9 cellular contexts compared by ENCODE assay signal in the genomic region with DNA sequence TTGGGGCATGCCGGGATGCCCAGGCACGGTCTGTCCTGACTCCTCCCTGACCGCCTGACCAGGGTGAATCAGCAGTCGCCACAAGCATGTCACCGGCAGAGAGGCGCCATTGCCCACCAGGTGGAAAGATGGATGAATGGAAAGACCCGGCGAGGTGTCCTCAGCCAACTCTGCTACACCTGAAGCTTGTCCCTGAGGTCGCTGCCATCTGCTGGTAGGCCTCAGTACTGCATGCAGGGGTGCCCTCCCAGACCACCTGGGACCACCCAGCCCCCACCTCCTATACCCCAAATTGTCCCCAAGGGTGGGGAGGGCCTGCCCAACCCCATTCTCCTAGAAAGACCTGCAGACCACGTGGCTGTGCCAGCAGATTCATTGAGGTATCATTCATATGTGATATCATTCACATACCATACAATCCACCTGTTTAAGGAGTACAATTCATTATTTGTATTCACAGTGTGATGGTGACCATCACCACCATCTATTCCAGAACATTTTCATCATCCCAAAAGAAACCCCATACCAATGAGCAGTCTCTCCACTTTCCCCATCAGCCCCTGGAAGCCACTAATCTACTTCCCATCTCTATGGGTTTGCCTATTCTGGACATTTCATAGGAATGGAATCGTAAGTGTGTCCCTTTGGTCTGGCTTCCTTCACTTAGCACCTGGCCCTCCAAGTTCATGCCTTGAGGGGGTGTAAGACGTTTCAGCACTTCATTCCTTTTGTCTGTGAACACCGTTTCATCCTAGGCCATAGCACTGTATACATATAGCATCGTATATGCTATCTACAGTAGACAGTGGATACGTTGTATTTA. TPM values are rescaled to one million over a fixed set of nuclear protein-coding genes. Genes with fewer than 3 reads are reported as not detected.
DNase-seq lines count a peak whose midpoint lies in the region; ATAC-seq lines count a peak whose summit lies in the region.
"Had no signal": no experiment of that assay in that cellular context is flagged by ENCODE, and none has a peak within 500 bp of the region (broad histone marks: within the 10 kb centered on the region; RNA-seq: fewer than 3 reads in every experiment).

No MANE protein-coding gene starts in this region.

- H3K36me3 ChIP-seq in CD4-positive, CD25-positive, alpha-beta regulatory T cell (ENCODE audit: control insufficient read depth, insufficient read depth, low read length) = no peaks in the 10 kb centered on the region

- peak in 2 of 3 donors; percentile 5 to 8 for DNase-seq in CD4-positive, CD25-positive, alpha-beta regulatory T cell
- DNase-seq in HuH-7.5 (ENCODE audit: low spot score) (peak; percentile 79), islet precursor cell (peak; percentile 76), NCI-H524 treated with DMSO at 0.1 percent for 48 hours (lab: John Stamatoyannopoulos, UW) (no peak), cortex of kidney (lab: John Stamatoyannopoulos, UW) (no peak)
- peak; percentile 44 to 45 for DNase-seq in activated T-cell treated with anti-CD3 and anti-CD28 coated beads, Interleukin-2, amount 50 U/mL, for 72 hours
- peak; percentile 59 for DNase-seq in stimulated activated naive CD8-positive, alpha-beta T cell treated with anti-CD3 and anti-CD28 coated beads, Interleukin-15, Interleukin-2, amounts not matched to agents 100 U/mL and 50 U/mL, for 24 hours

- no peaks in the 10 kb centered on the region for H3K27me3 Mint-ChIP-seq in CD4-positive, CD25-positive, alpha-beta regulatory T cell
- H3K27me3 Mint-ChIP-seq in activated T-cell treated with anti-CD3 and anti-CD28 coated beads, Interleukin-2, amount 50 U/mL, for 72 hours (ENCODE audit: low read depth) = no peaks in the 10 kb centered on the region

- H3K9me3 Mint-ChIP-seq in CD4-positive, CD25-positive, alpha-beta regulatory T cell = peaks cover 0 to 6% (median 0%) of the 10 kb centered on the region in 7 donors
- no peaks in the 10 kb centered on the region for H3K9me3 Mint-ChIP-seq in activated T-cell treated with anti-CD3 and anti-CD28 coated beads, Interleukin-2, amount 50 U/mL, for 72 hours

- H3K27ac Mint-ChIP-seq in CD4-positive, CD25-positive, alpha-beta regulatory T cell = no peak overlapping the region
- H3K27ac Mint-ChIP-seq in activated T-cell treated with anti-CD3 and anti-CD28 coated beads, Interleukin-2, amount 50 U/mL, for 72 hours = no peak overlapping the region

- H3K4me1 ChIP-seq in CD4-positive, CD25-positive, alpha-beta regulatory T cell (ENCODE audit: control insufficient read depth, insufficient read depth, low read length, poor library complexity, severe bottlenecking) = no peaks in the 10 kb centered on the region

- H3K36me3 Mint-ChIP-seq in CD4-positive, CD25-positive, alpha-beta regulatory T cell = no peaks in the 10 kb centered on the region
- no peaks in the 10 kb centered on the region for H3K36me3 Mint-ChIP-seq in activated T-cell treated with anti-CD3 and anti-CD28 coated beads, Interleukin-2, amount 50 U/mL, for 72 hours (ENCODE audit: insufficient read depth in 2 of 2)

- no peak for ATAC-seq in CD4-positive, CD25-positive, alpha-beta regulatory T cell (ENCODE audit: low read depth in 2 of 2)
- ATAC-seq in activated T-cell treated with anti-CD3 and anti-CD28 coated beads, Interleukin-2, amount 50 U/mL, for 72 hours (replicated peaks in 1 of 2) = no peak
- no peak for ATAC-seq in stimulated activated naive CD8-positive, alpha-beta T cell treated with anti-CD3 and anti-CD28 coated beads, Interleukin-15, Interleukin-2, amounts not matched to agents 100 U/mL and 50 U/mL, for 24 hours
- no peak for ATAC-seq in GM21515 (IDR thresholded peaks at IDR 0.05; ENCODE audit: unreplicated experiment)

- H3K27me3 ChIP-seq in CD4-positive, CD25-positive, alpha-beta regulatory T cell (ENCODE audit: control insufficient read depth, insufficient read depth, low read length) = no peaks in the 10 kb centered on the region

- H3K4me1 Mint-ChIP-seq in CD4-positive, CD25-positive, alpha-beta regulatory T cell = no peaks in the 10 kb centered on the region
- no peaks in the 10 kb centered on the region for H3K4me1 Mint-ChIP-seq in activated T-cell treated with anti-CD3 and anti-CD28 coated beads, Interleukin-2, amount 50 U/mL, for 72 hours (ENCODE audit: low read depth)

- no peak overlapping the region for H3K27ac ChIP-seq in CD4-positive, CD25-positive, alpha-beta regulatory T cell (ENCODE audit: insufficient read depth, low read length, poor library complexity, severe bottlenecking)

- H3K4me3 ChIP-seq in CD4-positive, CD25-positive, alpha-beta regulatory T cell (ENCODE audit: low read depth, low read length) = no peak overlapping the region

- H3K4me3 Mint-ChIP-seq in CD4-positive, CD25-positive, alpha-beta regulatory T cell = no peak overlapping the region
- no peak overlapping the region for H3K4me3 Mint-ChIP-seq in activated T-cell treated with anti-CD3 and anti-CD28 coated beads, Interleukin-2, amount 50 U/mL, for 72 hours

- no peaks in the 10 kb centered on the region for H3K9me3 ChIP-seq in CD4-positive, CD25-positive, alpha-beta regulatory T cell (ENCODE audit: control insufficient read depth in 2 of 2, low read length in 2 of 2)

RNA-seq across cellular contexts. Expression of a gene that starts 17.5 kb away (rescaled TPM):
- total RNA-seq in CD4-positive, CD25-positive, alpha-beta regulatory T cell = not detected
- not detected for polyA plus RNA-seq in CD4-positive, CD25-positive, alpha-beta regulatory T cell
- total RNA-seq in activated T-cell treated with anti-CD3 and anti-CD28 coated beads, Interleukin-2, amount 50 U/mL, for 72 hours = not detected
- total RNA-seq: subcutaneous adipose tissue had no signal

RNA-seq across cellular contexts. Expression of a gene that starts 26.6 kb away (rescaled TPM):
- not detected for total RNA-seq in CD4-positive, CD25-positive, alpha-beta regulatory T cell
- not detected for polyA plus RNA-seq in CD4-positive, CD25-positive, alpha-beta regulatory T cell
- total RNA-seq in activated T-cell treated with anti-CD3 and anti-CD28 coated beads, Interleukin-2, amount 50 U/mL, for 72 hours = not detected
- total RNA-seq: subcutaneous adipose tissue had no signal

Comparison
In these comparisons a context has a peak if more than half of its experiments do, and no peak if none do; other contexts are left out.
1. DNase-seq: peak in CD4-positive, CD25-positive, alpha-beta regulatory T cell (2 of 3), HuH-7.5 (single experiment), activated T-cell treated with anti-CD3 and anti-CD28 coated beads, Interleukin-2, amount 50 U/mL, for 72 hours (2 of 2), islet precursor cell (single experiment) and stimulated activated naive CD8-positive, alpha-beta T cell treated with anti-CD3 and anti-CD28 coated beads, Interleukin-15, Interleukin-2, amounts not matched to agents 100 U/mL and 50 U/mL, for 24 hours (single experiment); none in NCI-H524 treated with DMSO at 0.1 percent for 48 hours (single experiment) and cortex of kidney (single experiment).